In the genomic region with DNA sequence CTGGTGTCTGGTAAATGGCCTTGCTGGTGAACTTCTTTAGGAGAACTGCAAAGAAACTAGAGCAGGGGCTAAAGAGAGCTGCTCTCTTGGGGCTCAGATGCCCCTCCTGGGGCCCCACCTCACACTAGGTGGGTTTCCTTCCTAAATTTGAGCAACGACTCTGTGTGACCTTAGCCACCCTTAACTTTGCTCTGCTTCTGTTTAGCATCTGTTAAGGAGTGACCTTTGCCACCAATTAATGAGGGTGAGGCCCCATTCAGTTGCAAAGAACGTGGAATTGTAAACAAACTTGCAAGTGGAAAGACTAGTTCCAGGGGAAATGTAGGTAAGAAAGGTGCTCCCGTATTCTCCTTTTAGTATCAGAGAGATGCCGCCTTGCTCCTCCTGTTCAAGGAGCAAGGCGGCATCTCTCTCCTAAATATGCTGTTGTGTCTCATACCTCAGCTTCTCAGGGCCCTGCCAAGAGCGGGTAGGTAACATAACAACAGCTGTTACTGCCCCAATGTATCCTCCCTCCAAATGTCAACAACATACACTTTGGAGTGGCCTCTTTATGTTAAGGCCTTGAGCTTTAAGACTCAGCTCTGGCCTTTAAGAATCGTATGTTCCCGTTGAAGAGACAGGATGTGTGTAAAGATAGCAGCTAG, we compare ENCODE assay signal across 9 cellular contexts.
DNase-seq lines count a peak whose midpoint lies in the region; ATAC-seq and TF ChIP-seq lines count a peak whose summit lies in the region.
"Had no signal": no experiment of that assay in that cellular context is flagged by ENCODE, and none has a peak within 500 bp of the region (broad histone marks: within the 10 kb centered on the region; RNA-seq: fewer than 3 reads in every experiment).

No MANE protein-coding gene starts in this region.

- no peak overlapping the region for H3K4me2 ChIP-seq in mesenchymal stem cell (ENCODE audit: low read length, poor library complexity, severe bottlenecking)

- H3K14ac ChIP-seq in mesenchymal stem cell (ENCODE audit: low read length in 2 of 2): no peak overlapping the region

- peak overlapping the region; percentile 57 for H4K8ac ChIP-seq in mesenchymal stem cell (ENCODE audit: low read length)

- H3K9me3 Mint-ChIP-seq in activated T-helper 1 cell treated with anti-CD3 and anti-CD28 coated beads, Interleukin-12 subunit alpha, Interleukin-12 subunit beta, Interleukin-2, Interleukin-4 antibody, amounts not matched to agents 30 ng/mL and 10 ng/mL and 1 ng/mL, durations not matched to agents 14 hours and 24 hours and 36 hours: no peaks in the 10 kb centered on the region

- DNase-seq in HAP-1 (ENCODE audit: low spot score in 2 of 2): peak; percentile 54 to 78
- no peak for DNase-seq in activated T-helper 1 cell treated with anti-CD3 and anti-CD28 coated beads, Interleukin-12 subunit alpha, Interleukin-12 subunit beta, Interleukin-2, Interleukin-4 antibody, amounts not matched to agents 30 ng/mL and 10 ng/mL and 1 ng/mL, durations not matched to agents 14 hours and 24 hours and 36 hours (ENCODE audit: low spot score)
- no peak for DNase-seq in mesenchymal stem cell
- no peak for DNase-seq in RPMI8226
- no peak for DNase-seq in globus pallidus (ENCODE audit: low spot score)
- DNase-seq in foreskin melanocyte: no peak
- DNase-seq: GDM1 had no signal

- peak overlapping the region; percentile 96 for H2BK120ac ChIP-seq in mesenchymal stem cell (ENCODE audit: low read depth, low read length)

- H3K4me3 Mint-ChIP-seq in activated T-helper 1 cell treated with anti-CD3 and anti-CD28 coated beads, Interleukin-12 subunit alpha, Interleukin-12 subunit beta, Interleukin-2, Interleukin-4 antibody, amounts not matched to agents 30 ng/mL and 10 ng/mL and 1 ng/mL, durations not matched to agents 14 hours and 24 hours and 36 hours: peak overlapping the region; percentile 13

- H3K27ac Mint-ChIP-seq in activated T-helper 1 cell treated with anti-CD3 and anti-CD28 coated beads, Interleukin-12 subunit alpha, Interleukin-12 subunit beta, Interleukin-2, Interleukin-4 antibody, amounts not matched to agents 30 ng/mL and 10 ng/mL and 1 ng/mL, durations not matched to agents 14 hours and 24 hours and 36 hours: peak overlapping the region; percentile 79

- H3K27ac ChIP-seq in C4-2B (peak overlapping the region; percentile 16), mesenchymal stem cell (ENCODE audit: low read length, poor library complexity, severe bottlenecking) (no peak overlapping the region)

- no peak overlapping the region for H2AK5ac ChIP-seq in mesenchymal stem cell (ENCODE audit: low read length, severe bottlenecking)

- no peak for TF ChIP-seq CTCF in C4-2B (conservative IDR thresholded peaks at IDR 0.05)

- peak overlapping the region; percentile 5 to 69 for H3K4ac ChIP-seq in mesenchymal stem cell (ENCODE audit: low read depth in 1 of 2, low read length in 2 of 2)

- peaks cover 61% of the 10 kb centered on the region for H3K4me1 Mint-ChIP-seq in activated T-helper 1 cell treated with anti-CD3 and anti-CD28 coated beads, Interleukin-12 subunit alpha, Interleukin-12 subunit beta, Interleukin-2, Interleukin-4 antibody, amounts not matched to agents 30 ng/mL and 10 ng/mL and 1 ng/mL, durations not matched to agents 14 hours and 24 hours and 36 hours (ENCODE audit: low read depth)

- H3K79me1 ChIP-seq in mesenchymal stem cell (replicated peaks; ENCODE audit: low read length, poor library complexity, severe bottlenecking): no peaks in the 10 kb centered on the region

- H3K36me3 ChIP-seq in HAP-1 (replicated peaks) (no peaks in the 10 kb centered on the region), mesenchymal stem cell (ENCODE audit: control insufficient read depth in 1 of 2, insufficient read depth in 2 of 2, low read depth in 1 of 2, low read length in 2 of 2) (no peaks in the 10 kb centered on the region)

- H3K4me1 ChIP-seq in HAP-1 (peaks cover 43% of the 10 kb centered on the region), mesenchymal stem cell (ENCODE audit: control insufficient read depth, insufficient read depth, low read depth, low read length) (no peaks in the 10 kb centered on the region)

- in situ Hi-C loops in HAP-1 (cut with MboI; ENCODE audit: low sequenced_read_pairs): no loop called here

- H4K91ac ChIP-seq in mesenchymal stem cell (ENCODE audit: low read length): peak overlapping the region; percentile 66

- peaks cover 21% of the 10 kb centered on the region for H3K36me3 Mint-ChIP-seq in activated T-helper 1 cell treated with anti-CD3 and anti-CD28 coated beads, Interleukin-12 subunit alpha, Interleukin-12 subunit beta, Interleukin-2, Interleukin-4 antibody, amounts not matched to agents 30 ng/mL and 10 ng/mL and 1 ng/mL, durations not matched to agents 14 hours and 24 hours and 36 hours (ENCODE audit: low read depth)

- H3K4me3 ChIP-seq in HAP-1 (no peak overlapping the region), mesenchymal stem cell (ENCODE audit: insufficient read depth in 1 of 2, low read depth in 1 of 2, low read length in 2 of 2) (no peak overlapping the region)

- no peak overlapping the region for H3K23ac ChIP-seq in mesenchymal stem cell (ENCODE audit: low read length in 2 of 2)

- intact Hi-C loops in activated T-helper 1 cell treated with anti-CD3 and anti-CD28 coated beads, Interleukin-12 subunit alpha, Interleukin-12 subunit beta, Interleukin-2, Interleukin-4 antibody, amounts not matched to agents 30 ng/mL and 10 ng/mL and 1 ng/mL, durations not matched to agents 14 hours and 24 hours and 36 hours (cut with micrococcal nuclease): loop anchor here (5.0 kb wide), 1 partner anchor 1797 kb away; no protein-coding TSS in a partner anchor

- no peaks in the 10 kb centered on the region for H3K27me3 ChIP-seq in HAP-1 (ENCODE audit: low read depth)
- H3K27me3 ChIP-seq in mesenchymal stem cell (ENCODE audit: control insufficient read depth in 1 of 2, insufficient read depth in 1 of 2, low read length in 2 of 2): no peaks in the 10 kb centered on the region

- no peak overlapping the region for H2BK5ac ChIP-seq in mesenchymal stem cell (ENCODE audit: low read depth, low read length, poor library complexity, severe bottlenecking)

- H2BK12ac ChIP-seq in mesenchymal stem cell (ENCODE audit: low read length in 2 of 2): peak overlapping the region; percentile 80 to 92

- WGBS in mesenchymal stem cell: 23% methylated on average over 6 of the region's 8 CpGs

- H3K18ac ChIP-seq in mesenchymal stem cell (ENCODE audit: low read depth in 1 of 2, low read length in 2 of 2): peak overlapping the region; percentile 40 to 77

- no peaks in the 10 kb centered on the region for H3K27me3 Mint-ChIP-seq in activated T-helper 1 cell treated with anti-CD3 and anti-CD28 coated beads, Interleukin-12 subunit alpha, Interleukin-12 subunit beta, Interleukin-2, Interleukin-4 antibody, amounts not matched to agents 30 ng/mL and 10 ng/mL and 1 ng/mL, durations not matched to agents 14 hours and 24 hours and 36 hours (ENCODE audit: insufficient read depth)

- peak overlapping the region; percentile 16 for H2BK15ac ChIP-seq in mesenchymal stem cell (ENCODE audit: low read depth, poor library complexity, severe bottlenecking)

- ATAC-seq in GM19463 (IDR thresholded peaks at IDR 0.05; ENCODE audit: unreplicated experiment): no peak

- H2AFZ ChIP-seq in mesenchymal stem cell (ENCODE audit: low read depth, low read length): no peak overlapping the region

- H3K9ac ChIP-seq in mesenchymal stem cell (ENCODE audit: low read length): peak overlapping the region; percentile 34

- H3K9me3 ChIP-seq in HAP-1 (no peaks in the 10 kb centered on the region), mesenchymal stem cell (ENCODE audit: control insufficient read depth, low read length) (no peaks in the 10 kb centered on the region)

Comparison
In these comparisons a context has a peak if more than half of its experiments do, and no peak if none do; other contexts are left out.
1. DNase-seq: peak in HAP-1 (2 of 2); none in activated T-helper 1 cell treated with anti-CD3 and anti-CD28 coated beads, Interleukin-12 subunit alpha, Interleukin-12 subunit beta, Interleukin-2, Interleukin-4 antibody, amounts not matched to agents 30 ng/mL and 10 ng/mL and 1 ng/mL, durations not matched to agents 14 hours and 24 hours and 36 hours (single experiment), mesenchymal stem cell (single experiment), RPMI8226 (single experiment), globus pallidus (single experiment) and foreskin melanocyte (single experiment).